Comparison of ENCODE assay signal across 18 cellular contexts in genomic region chr18:12046751-12047335, GRCh38. TPM values are rescaled to one million over a fixed set of nuclear protein-coding genes. Genes with fewer than 3 reads are reported as not detected.
DNase-seq lines count a peak whose midpoint lies in the region; ATAC-seq and TF ChIP-seq lines count a peak whose summit lies in the region.
"Had no signal": no experiment of that assay in that cellular context is flagged by ENCODE, and none has a peak within 500 bp of the region (broad histone marks: within the 10 kb centered on the region; RNA-seq: fewer than 3 reads in every experiment).

No MANE protein-coding gene starts in this region.

- H3K27ac ChIP-seq in mesendoderm (ENCODE audit: low read depth, low read length) (no peak overlapping the region), foreskin keratinocyte (no peak overlapping the region)

- H3K9ac ChIP-seq in mesendoderm (ENCODE audit: low read length), result no peak overlapping the region

- H3K9me3 Mint-ChIP-seq in HFFc6, result no peaks in the 10 kb centered on the region
- H3K9me3 Mint-ChIP-seq: brain; immature natural killer cell; stimulated activated effector memory CD8-positive, alpha-beta T cell treated with anti-CD3 and anti-CD28 coated beads, Interleukin-12 subunit alpha, Interleukin-12 subunit beta, amount 100 ng/mL, for 72 hours had no signal

- no peak overlapping the region for H3K18ac ChIP-seq in mesendoderm (ENCODE audit: low read length)

- TF ChIP-seq CTCF in HFFc6 (IDR thresholded peaks at IDR 0.05) (peak; percentile 14; the same call in 1 of the 2 replicates), cardiac fibroblast (IDR thresholded peaks at IDR 0.05; ENCODE audit: low read depth, low read length) (peak; percentile 21), foreskin keratinocyte (conservative IDR thresholded peaks at IDR 0.05) (no peak)

- no peak overlapping the region for H3K4ac ChIP-seq in mesendoderm (ENCODE audit: low read depth, low read length)

- no peak overlapping the region for H2AK5ac ChIP-seq in mesendoderm (ENCODE audit: low read length)

- peaks cover 10% of the 10 kb centered on the region for H3K27me3 Mint-ChIP-seq in HFFc6 (ENCODE audit: insufficient read depth)

- H3K4me3 ChIP-seq in cardiac fibroblast (replicated peaks in 1 of 2; ENCODE audit: low read depth in 2 of 2, low read length in 2 of 2) (no peak overlapping the region), mesendoderm (ENCODE audit: low read length) (no peak overlapping the region)
- H3K4me3 ChIP-seq: skin epidermis had no signal

- no peak overlapping the region for H3K23ac ChIP-seq in mesendoderm (ENCODE audit: low read length)

- peaks cover 15% of the 10 kb centered on the region for H3K4me1 Mint-ChIP-seq in HFFc6 (ENCODE audit: low read depth)
- H3K4me1 Mint-ChIP-seq: brain, immature natural killer cell had no signal

- H3K4me3 Mint-ChIP-seq in HFFc6, result no peak overlapping the region
- H3K4me3 Mint-ChIP-seq: activated CD4-positive, alpha-beta T cell treated with anti-CD3 and anti-CD28 coated beads for 36 hours; brain; immature natural killer cell; stimulated activated effector memory CD8-positive, alpha-beta T cell treated with anti-CD3 and anti-CD28 coated beads, Interleukin-12 subunit alpha, Interleukin-12 subunit beta, amount 100 ng/mL, for 72 hours had no signal

- H3K27ac Mint-ChIP-seq in HFFc6, result no peak overlapping the region
- H3K27ac Mint-ChIP-seq: activated CD4-positive, alpha-beta T cell treated with anti-CD3 and anti-CD28 coated beads for 36 hours; brain; immature natural killer cell had no signal

- no peak overlapping the region for H2BK15ac ChIP-seq in mesendoderm (replicated peaks; ENCODE audit: low read depth)

- ATAC-seq in GM21528 (IDR thresholded peaks at IDR 0.05; ENCODE audit: low FRiP score, unreplicated experiment), result no peak
- no peak for ATAC-seq in foreskin keratinocyte
- ATAC-seq: activated CD4-positive, alpha-beta T cell treated with anti-CD3 and anti-CD28 coated beads for 36 hours; stimulated activated effector memory CD8-positive, alpha-beta T cell treated with anti-CD3 and anti-CD28 coated beads, Interleukin-12 subunit alpha, Interleukin-12 subunit beta, amount 100 ng/mL, for 72 hours had no signal

- H2BK120ac ChIP-seq in mesendoderm (ENCODE audit: low read depth, low read length), result no peak overlapping the region

- H4K5ac ChIP-seq in mesendoderm (ENCODE audit: low read length), result no peak overlapping the region

- H3K36me3 ChIP-seq in mesendoderm (ENCODE audit: control insufficient read depth, insufficient read depth, low read length), result no peaks in the 10 kb centered on the region

- DNase-seq in ELR (ENCODE audit: low read depth), result peak; percentile 14
- DNase-seq in HFFc6, result no peak
- DNase-seq in cardiac fibroblast (ENCODE audit: low read depth in 2 of 2), result no peak
- peak; percentile 46 for DNase-seq in mesendoderm
- no peak for DNase-seq in DMS79 treated with DMSO at 0.1 percent for 48 hours (lab: John Stamatoyannopoulos, UW)
- DNase-seq in glomerular visceral epithelial cell (ENCODE audit: extremely low spot score), result no peak
- DNase-seq in foreskin keratinocyte, result no peak
- DNase-seq: activated CD4-positive, alpha-beta T cell treated with anti-CD3 and anti-CD28 coated beads for 36 hours; activated naive CD4-positive, alpha-beta T cell treated with anti-CD3 and anti-CD28 coated beads, Interleukin-2, amount 50 U/mL, for 16 hours; immature natural killer cell; NCI-H2171; RPMI8226; T-helper 2 cell had no signal

- H3K79me1 ChIP-seq in mesendoderm (ENCODE audit: low read length), result no peaks in the 10 kb centered on the region

- H3K4me1 ChIP-seq in mesendoderm (ENCODE audit: control insufficient read depth, low read depth, low read length) (no peaks in the 10 kb centered on the region), foreskin keratinocyte (no peaks in the 10 kb centered on the region)

- WGBS in mesendoderm (ENCODE audit: extremely low coverage, insufficient coverage, low lambda C conversion rate), result no CpG with 5 or more reads among the region's 12 CpGs

- no peak overlapping the region for H3K4me2 ChIP-seq in mesendoderm (ENCODE audit: low read length)

- no peak overlapping the region for H4K8ac ChIP-seq in mesendoderm (ENCODE audit: low read depth, low read length)

- H3K79me2 ChIP-seq in mesendoderm (ENCODE audit: control insufficient read depth, insufficient read depth, low read length), result no peaks in the 10 kb centered on the region

- H3K56ac ChIP-seq in mesendoderm (ENCODE audit: low read length), result no peak overlapping the region

- no peaks in the 10 kb centered on the region for H3K36me3 Mint-ChIP-seq in HFFc6 (ENCODE audit: low read depth)
- H3K36me3 Mint-ChIP-seq: brain; immature natural killer cell; stimulated activated effector memory CD8-positive, alpha-beta T cell treated with anti-CD3 and anti-CD28 coated beads, Interleukin-12 subunit alpha, Interleukin-12 subunit beta, amount 100 ng/mL, for 72 hours had no signal

- no peaks in the 10 kb centered on the region for H3K27me3 ChIP-seq in mesendoderm (ENCODE audit: insufficient read depth, low read length, poor library complexity)
- H3K27me3 ChIP-seq in foreskin keratinocyte, result peaks cover 4% of the 10 kb centered on the region

- H2BK5ac ChIP-seq in mesendoderm (ENCODE audit: low read length), result no peak overlapping the region

RNA-seq across cellular contexts. Expression of gene ANKRD62, which starts 46.8 kb away (rescaled TPM):
- not detected for total RNA-seq in HFFc6 (2021; fragmentation: NEBNext Ultra II Directional; extraction: Animal tissue kit (Norgen Biotek cat#: 25700))
- 0.04 TPM for polyA plus RNA-seq in mesendoderm (2013, experiment 1 of 2)
- 0.03 TPM for polyA plus RNA-seq in mesendoderm (2013, experiment 2 of 2)
- not detected in 2 replicates for total RNA-seq in foreskin keratinocyte
- polyA plus RNA-seq in foreskin keratinocyte, result not detected in 2 replicates
- total RNA-seq: activated CD4-positive, alpha-beta T cell treated with anti-CD3 and anti-CD28 coated beads for 36 hours; ureter had no signal
- polyA plus RNA-seq: immature natural killer cell had no signal

Comparison
In these comparisons a context has a peak if more than half of its experiments do, and no peak if none do; other contexts are left out.
1. DNase-seq: peak in ELR (single experiment) and mesendoderm (single experiment); none in HFFc6 (single experiment), cardiac fibroblast (0 of 2), DMS79 treated with DMSO at 0.1 percent for 48 hours (single experiment), glomerular visceral epithelial cell (single experiment) and foreskin keratinocyte (0 of 2).